In the genomic region with DNA sequence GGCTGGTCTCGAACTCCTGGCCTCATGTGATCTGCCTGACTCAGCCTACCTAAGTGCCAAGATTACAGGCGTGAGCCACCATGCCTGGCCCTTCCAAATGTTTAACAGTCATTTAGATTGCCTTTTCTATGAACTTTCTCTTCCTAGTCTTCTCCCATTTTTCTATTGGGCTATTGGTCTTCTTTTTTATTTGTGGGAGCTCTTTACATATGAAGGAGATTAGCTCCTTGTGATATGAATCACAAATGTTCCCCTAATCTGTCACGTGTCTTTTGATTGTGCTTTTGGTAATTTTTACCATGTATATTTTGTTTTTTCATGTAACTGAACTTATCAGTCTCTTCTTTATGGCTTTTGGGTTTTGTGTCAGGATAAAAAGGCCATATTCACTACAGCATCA, we compare ENCODE assay signal across 1 cellular context.
TF ChIP-seq lines count a peak whose summit lies in the region.

No MANE protein-coding gene starts in this region.

TF ChIP-seq in H1, 55 proteins besides CTCF, POLR2A, EP300 and RAD21:
- TF ChIP-seq KDM1A (IDR thresholded peaks at IDR 0.05; ENCODE audit: borderline replicate concordance, low read length) (peak; percentile 75), SIRT6 (IDR thresholded peaks at IDR 0.05; ENCODE audit: low read length) (no peak)
TF ChIP-seq in H1: peak in this region for 1.
